Comparison of ENCODE assay signal across 11 cellular contexts in the genomic region with DNA sequence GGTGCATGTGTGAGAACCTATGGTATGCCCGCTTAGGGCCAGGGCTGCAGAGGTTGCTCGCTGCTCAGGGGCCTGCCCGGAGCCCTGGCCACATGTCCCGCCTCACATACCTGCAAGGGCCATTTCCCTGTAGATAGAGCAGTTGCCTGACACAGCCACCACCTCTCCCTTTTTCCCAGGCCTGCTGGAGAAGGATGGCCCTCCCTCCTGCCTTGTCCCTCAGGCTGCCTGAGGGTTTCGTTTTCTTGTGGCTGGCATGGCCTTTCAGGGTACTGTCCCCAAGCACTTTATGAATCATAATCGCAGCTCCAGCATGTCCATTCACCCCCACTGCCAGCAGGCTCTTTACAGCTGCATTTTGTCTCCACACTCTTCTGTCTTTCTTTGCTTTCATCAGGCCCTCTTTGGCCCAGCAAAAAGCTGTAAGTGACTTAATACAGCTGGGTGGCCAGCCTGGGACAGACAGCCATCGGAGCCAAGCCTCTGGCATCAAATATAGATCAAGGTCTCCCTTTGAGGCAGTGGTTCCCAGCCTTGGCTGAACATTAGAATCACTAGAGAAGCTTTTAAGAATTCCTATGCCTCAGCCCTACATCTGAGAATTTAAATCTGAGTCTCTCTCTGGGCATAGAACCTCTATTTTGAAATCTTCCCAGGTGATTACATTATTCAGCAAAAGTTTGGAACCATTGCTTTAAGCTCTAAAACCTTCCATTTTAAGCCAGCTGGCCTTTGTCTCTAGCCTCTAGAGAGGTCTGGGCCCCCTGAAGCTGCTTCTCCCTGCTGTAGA.
A peak's percentile ranks its signal among the peaks of the same experiment; 100 is the strongest.
DNase-seq lines count a peak whose midpoint lies in the region; ATAC-seq and FAIRE-seq lines count a peak whose summit lies in the region.
"Had no signal": no experiment of that assay in that cellular context is flagged by ENCODE, and none has a peak within 500 bp of the region (broad histone marks: within the 10 kb centered on the region; RNA-seq: fewer than 3 reads in every experiment).

No MANE protein-coding gene starts in this region.

- ATAC-seq in HG03457 (IDR thresholded peaks at IDR 0.05; ENCODE audit: unreplicated experiment) (no peak), HG03342 (IDR thresholded peaks at IDR 0.05; ENCODE audit: unreplicated experiment) (no peak), HG02571 (IDR thresholded peaks at IDR 0.05; ENCODE audit: unreplicated experiment) (no peak)

- DNase-seq in EL (peak; percentile 18), small intestine (peak; percentile 53), NCI-H2196 (lab: John Stamatoyannopoulos, UW; ENCODE audit: unreplicated experiment) (no peak)
- DNase-seq: activated CD8-positive, alpha-beta memory T cell treated with anti-CD3 and anti-CD28 coated beads, Interleukin-2, amount 50 U/mL, for 4 hours; PC-3 had no signal

- 52 to 60% (median 56%) methylated on average over 7 of the region's 7 CpGs for WGBS in small intestine, 3 donors

- H3K27me3 ChIP-seq in iPS-15b (ENCODE audit: control insufficient read depth, insufficient read depth, low read length) (no peaks in the 10 kb centered on the region), small intestine (ENCODE audit: control insufficient read depth in 2 of 2, insufficient read depth in 2 of 2, low read length in 2 of 2) (no peaks in the 10 kb centered on the region)

- H3K4me1 ChIP-seq in iPS-15b (ENCODE audit: control insufficient read depth, insufficient read depth, low read length) (no peaks in the 10 kb centered on the region), small intestine (ENCODE audit: control insufficient read depth in 2 of 2, insufficient read depth in 1 of 2, low read depth in 1 of 2, low read length in 1 of 2) (peaks cover 13% of the 10 kb centered on the region in 2 donors)

- H3K9ac ChIP-seq in iPS-15b (ENCODE audit: low read depth, low read length): peak overlapping the region; percentile 47

- no peak for FAIRE-seq in small intestine (lab: Jason Lieb, UNC)
- FAIRE-seq: urothelium cell line had no signal

- no peaks in the 10 kb centered on the region for H3K9me3 ChIP-seq in iPS-15b (ENCODE audit: control insufficient read depth, insufficient read depth, low read length)
- no peaks in the 10 kb centered on the region for H3K9me3 ChIP-seq in small intestine (ENCODE audit: control insufficient read depth, low read depth)

- H3K4me3 ChIP-seq in iPS-15b (ENCODE audit: low read depth, low read length) (no peak overlapping the region), small intestine (ENCODE audit: low read depth in 1 of 2, low read length in 2 of 2) (no peak overlapping the region)

- H3K27ac ChIP-seq in angular gyrus (ENCODE audit: low read depth, low read length) (peak overlapping the region; percentile 74), small intestine (ENCODE audit: low read depth in 1 of 2, low read length in 1 of 2) (peak overlapping the region in 1 of 2 donors; percentile 95)

- H3K36me3 ChIP-seq in iPS-15b (ENCODE audit: control insufficient read depth, insufficient read depth, low read length) (no peaks in the 10 kb centered on the region), small intestine (ENCODE audit: control insufficient read depth in 2 of 2, insufficient read depth in 2 of 2, low read length in 2 of 2) (no peaks in the 10 kb centered on the region)
